Comparison of ENCODE assay signal across 14 cellular contexts in genomic region chr7:24797270-24797669, GRCh38.
A peak's percentile ranks its signal among the peaks of the same experiment; 100 is the strongest.
DNase-seq lines count a peak whose midpoint lies in the region; ATAC-seq and TF ChIP-seq lines count a peak whose summit lies in the region.
"Had no signal": no experiment of that assay in that cellular context is flagged by ENCODE, and none has a peak within 500 bp of the region (broad histone marks: within the 10 kb centered on the region; RNA-seq: fewer than 3 reads in every experiment).

No MANE protein-coding gene starts in this region.

- in situ Hi-C loops in GM13977 (cut with MboI; ENCODE audit: low pct_unique_long_range_greater_than_20kb, low sequenced_read_pairs, unreplicated experiment), result no loop called here

- ATAC-seq in HG03175 (IDR thresholded peaks at IDR 0.05; ENCODE audit: unreplicated experiment), result no peak

- TF ChIP-seq CTCF in epithelial cell of esophagus (IDR thresholded peaks at IDR 0.05; ENCODE audit: insufficient read depth, low read depth, low read length, missing control alignments) (peak; percentile 17), GM13977 (IDR thresholded peaks at IDR 0.05; ENCODE audit: extremely low read depth, insufficient read depth, missing control alignments) (no peak)

- H3K4me3 ChIP-seq in epithelial cell of esophagus (ENCODE audit: low read length), result no peak overlapping the region
- H3K4me3 ChIP-seq: BLaER1 treated with 17β-estradiol and CSF1 and Interleukin-3, amounts not matched to agents 10 nM and 100 nM had no signal

- peak; percentile 35 for DNase-seq in ELR (ENCODE audit: low read depth)
- peak; percentile 7 for DNase-seq in RKO (ENCODE audit: low spot score)
- DNase-seq in epithelial cell of esophagus (ENCODE audit: low read depth), result peak; percentile 33
- no peak for DNase-seq in GM13977 (ENCODE audit: low spot score)
- no peak for DNase-seq in NCI-H82 (lab: John Stamatoyannopoulos, UW)
- DNase-seq: CD8-positive, alpha-beta memory T cell; COR-L47; DMS 273 treated with DMSO at 0.1 percent for 48 hours; DMS53; DND-41; EL; H9 had no signal

Comparison
In these comparisons a context has a peak if more than half of its experiments do, and no peak if none do; other contexts are left out.
1. DNase-seq: peak in ELR (single experiment), RKO (single experiment) and epithelial cell of esophagus (single experiment); none in GM13977 (single experiment) and NCI-H82 (single experiment).